In the genomic region with DNA sequence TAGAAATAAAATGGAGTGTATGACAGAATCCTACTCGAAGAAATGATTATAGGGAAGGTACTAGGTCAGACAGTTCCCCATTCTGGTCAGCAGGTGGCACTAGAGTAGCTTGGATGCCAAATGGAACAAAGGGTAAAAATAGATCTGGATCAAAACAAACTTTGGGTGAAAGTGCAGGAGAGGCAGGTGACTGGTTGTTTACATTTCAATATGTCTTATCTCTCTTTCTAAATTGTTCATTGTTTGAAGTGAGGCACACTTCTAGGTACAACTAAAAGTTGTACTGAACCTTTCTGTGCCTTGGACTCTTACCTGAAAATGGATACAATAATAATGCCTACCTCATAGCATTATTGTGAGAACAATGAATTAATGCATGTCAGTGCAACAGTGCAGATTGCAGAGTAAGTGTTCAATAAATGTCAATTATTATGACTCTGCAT, we compare ENCODE assay signal across 9 cellular contexts.
A peak's percentile ranks its signal among the peaks of the same experiment; 100 is the strongest.
DNase-seq lines count a peak whose midpoint lies in the region; ATAC-seq and TF ChIP-seq lines count a peak whose summit lies in the region.
"Had no signal": no experiment of that assay in that cellular context is flagged by ENCODE, and none has a peak within 500 bp of the region (broad histone marks: within the 10 kb centered on the region; RNA-seq: fewer than 3 reads in every experiment).

No MANE protein-coding gene starts in this region.

- DNase-seq in CD14-positive monocyte (ENCODE audit: low spot score) (peak; percentile 63), NCI-H526 treated with DMSO at 0.1 percent for 48 hours (lab: John Stamatoyannopoulos, UW) (peak; percentile 68), ecto neural progenitor cell (ENCODE audit: low spot score) (peak; percentile 75), lung microvascular endothelial cell (ENCODE audit: low read depth in 2 of 2) (peak; percentile 80 to 90)
- peak; percentile 41 to 63 for DNase-seq in activated CD4-positive, alpha-beta T cell treated with anti-CD3 and anti-CD28 coated beads, Interleukin-2, amount 50 U/mL, for 24 hours (ENCODE audit: low read depth in 1 of 2, low spot score in 1 of 2)
- peak; percentile 22 to 29 for DNase-seq in stimulated activated CD8-positive, alpha-beta memory T cell treated with anti-CD3 and anti-CD28 coated beads, Interleukin-15, amount 100 ng/mL, for 48 hours (ENCODE audit: low read depth in 2 of 2)

- H3K36me3 Mint-ChIP-seq in CD14-positive monocyte: no peaks in the 10 kb centered on the region
- H3K36me3 Mint-ChIP-seq: IgD-negative memory B cell had no signal

- peak; percentile 92 for TF ChIP-seq CTCF in CD14-positive monocyte (IDR thresholded peaks at IDR 0.05)

- H3K9me3 Mint-ChIP-seq in CD14-positive monocyte: no peaks in the 10 kb centered on the region
- H3K9me3 Mint-ChIP-seq: IgD-negative memory B cell had no signal

- ATAC-seq in GM19328 (IDR thresholded peaks at IDR 0.05; ENCODE audit: unreplicated experiment) (peak; percentile 59), HG03520 (IDR thresholded peaks at IDR 0.05; ENCODE audit: unreplicated experiment) (peak; percentile 75)

- peaks cover 2% of the 10 kb centered on the region for H3K4me1 Mint-ChIP-seq in CD14-positive monocyte

- intact Hi-C loops in CD14-positive monocyte (cut with micrococcal nuclease): loop anchor here (2.0 to 5.0 kb wide), 2 partner anchors 169 to 171 kb away; no protein-coding TSS in a partner anchor

- H3K27me3 Mint-ChIP-seq in CD14-positive monocyte (ENCODE audit: low read depth in 3 of 3): peaks cover 0 to 1% (median 0%) of the 10 kb centered on the region in 3 donors

- no peak overlapping the region for H3K4me3 Mint-ChIP-seq in CD14-positive monocyte
- H3K4me3 Mint-ChIP-seq: IgD-negative memory B cell had no signal

- no peak overlapping the region for H3K27ac Mint-ChIP-seq in CD14-positive monocyte

Comparison
In these comparisons a context has a peak if more than half of its experiments do, and no peak if none do; other contexts are left out.
1. Peak in every context shown above with its lines: DNase-seq and ATAC-seq.
2. DNase-seq: peak in every context shown above with its lines; median percentile 85 in lung microvascular endothelial cell; 75 in ecto neural progenitor cell; 68 in NCI-H526 treated with DMSO at 0.1 percent for 48 hours; 63 in CD14-positive monocyte; 52 in activated CD4-positive, alpha-beta T cell treated with anti-CD3 and anti-CD28 coated beads, Interleukin-2, amount 50 U/mL, for 24 hours; 26 in stimulated activated CD8-positive, alpha-beta memory T cell treated with anti-CD3 and anti-CD28 coated beads, Interleukin-15, amount 100 ng/mL, for 48 hours.